In genomic region chr4:77819409-77819835, GRCh38 we compare ENCODE assay signal across 8 cellular contexts. TPM values are rescaled to one million over a fixed set of nuclear protein-coding genes. Genes with fewer than 3 reads are reported as not detected.
DNase-seq lines count a peak whose midpoint lies in the region; ATAC-seq, FAIRE-seq and TF ChIP-seq lines count a peak whose summit lies in the region.

No MANE protein-coding gene starts in this region.

- H3K9me3 Mint-ChIP-seq in activated CD8-positive, alpha-beta T cell treated with anti-CD3 and anti-CD28 coated beads, Interleukin-2, amount 10 ng/mL, durations not matched to agents 7 days and 5 days (ENCODE audit: insufficient read depth), result no peaks in the 10 kb centered on the region
- peaks cover 21% of the 10 kb centered on the region for H3K9me3 Mint-ChIP-seq in glutamatergic neuron (ENCODE audit: unreplicated experiment)

- peak; percentile 19 for ATAC-seq in HG03066 (IDR thresholded peaks at IDR 0.05; ENCODE audit: low read depth, unreplicated experiment)
- ATAC-seq in activated CD8-positive, alpha-beta T cell treated with anti-CD3 and anti-CD28 coated beads, Interleukin-2, amount 10 ng/mL, durations not matched to agents 7 days and 5 days, result peak; percentile 17
- peak; percentile 1 to 14 (median 8) for ATAC-seq in pancreas

- FAIRE-seq in pancreas (lab: Jason Lieb, UNC) (no peak), D721Med (lab: Jason Lieb, UNC) (no peak)

- no peaks in the 10 kb centered on the region for H3K36me3 ChIP-seq in pancreas

- CTCF ChIA-PET in activated CD8-positive, alpha-beta T cell treated with anti-CD3 and anti-CD28 coated beads, Interleukin-2, amount 10 ng/mL, durations not matched to agents 7 days and 5 days (lab: Charles Lee), result interaction anchor here (1.6 to 2.8 kb wide), 4 partner anchors 16 to 42 kb away, joined by 4 to 28 read pairs (median 14); partner anchors contain the start of gene MRPL1

- TF ChIP-seq CTCF in glutamatergic neuron (IDR thresholded peaks at IDR 0.05; ENCODE audit: partially characterized antibody, unreplicated experiment), result no peak
- TF ChIP-seq CTCF in pancreas (IDR thresholded peaks at IDR 0.05), result no peak
- no peak for TF ChIP-seq CTCF in D721Med (IDR thresholded peaks at IDR 0.05; ENCODE audit: insufficient read depth, missing control alignments)

- H3K27ac Mint-ChIP-seq in activated CD8-positive, alpha-beta T cell treated with anti-CD3 and anti-CD28 coated beads, Interleukin-2, amount 10 ng/mL, durations not matched to agents 7 days and 5 days, result peak overlapping the region; percentile 99
- H3K27ac Mint-ChIP-seq in glutamatergic neuron (ENCODE audit: unreplicated experiment), result peak overlapping the region; percentile 87

- H3K36me3 Mint-ChIP-seq in activated CD8-positive, alpha-beta T cell treated with anti-CD3 and anti-CD28 coated beads, Interleukin-2, amount 10 ng/mL, durations not matched to agents 7 days and 5 days (ENCODE audit: low read depth), result peaks cover 28% of the 10 kb centered on the region
- no peaks in the 10 kb centered on the region for H3K36me3 Mint-ChIP-seq in glutamatergic neuron (ENCODE audit: unreplicated experiment)

- H3K4me3 Mint-ChIP-seq in activated CD8-positive, alpha-beta T cell treated with anti-CD3 and anti-CD28 coated beads, Interleukin-2, amount 10 ng/mL, durations not matched to agents 7 days and 5 days, result peak overlapping the region; percentile 96
- peak overlapping the region; percentile 98 for H3K4me3 Mint-ChIP-seq in glutamatergic neuron (ENCODE audit: unreplicated experiment)

- WGBS in pancreas, 2 donors, result 0 to 1% methylated on average over 29 to 66 of the region's 66 CpGs

- no peaks in the 10 kb centered on the region for H3K27me3 ChIP-seq in pancreas

- POLR2A ChIA-PET in activated CD8-positive, alpha-beta T cell treated with anti-CD3 and anti-CD28 coated beads, Interleukin-2, amount 10 ng/mL, durations not matched to agents 7 days and 5 days (lab: Charles Lee), result interaction anchor here (0.6 to 7.3 kb wide), 25 partner anchors 9 to 226 kb away, joined by 3 to 437 read pairs (median 4); partner anchors contain the start of gene MRPL1

- in situ Hi-C loops in ACHN (cut with HindIII; ENCODE audit: low pct_ligation_motif_present, low pct_unique_long_range_greater_than_20kb, low sequenced_read_pairs), result no loop called here

- peaks cover 6 to 37% (median 35%) of the 10 kb centered on the region in 3 donors for H3K4me1 ChIP-seq in pancreas

- intact Hi-C loops in pancreas (cut with DNase I), result no loop called here

- no peaks in the 10 kb centered on the region for H3K27me3 Mint-ChIP-seq in activated CD8-positive, alpha-beta T cell treated with anti-CD3 and anti-CD28 coated beads, Interleukin-2, amount 10 ng/mL, durations not matched to agents 7 days and 5 days (ENCODE audit: low read depth)
- peaks cover 7% of the 10 kb centered on the region for H3K27me3 Mint-ChIP-seq in glutamatergic neuron (ENCODE audit: unreplicated experiment)

- H3K4me1 Mint-ChIP-seq in activated CD8-positive, alpha-beta T cell treated with anti-CD3 and anti-CD28 coated beads, Interleukin-2, amount 10 ng/mL, durations not matched to agents 7 days and 5 days (ENCODE audit: low read depth), result peaks cover 41% of the 10 kb centered on the region
- H3K4me1 Mint-ChIP-seq in glutamatergic neuron (ENCODE audit: low read depth, unreplicated experiment), result peaks cover 8% of the 10 kb centered on the region

- H3K27ac ChIP-seq in pancreas, result peak overlapping the region; percentile 91 to 100 (median 98)

- peak overlapping the region; percentile 84 to 92 (median 86) for H3K4me3 ChIP-seq in pancreas

- peak; percentile 94 for DNase-seq in activated effector memory CD4-positive, alpha-beta T cell treated with anti-CD3 and anti-CD28 coated beads, Interleukin-2, amount 50 U/mL, for 16 hours
- DNase-seq in activated effector memory CD4-positive, alpha-beta T cell treated with Interleukin-2 at 50 U/mL for 16 hours, result no peak
- DNase-seq in activated CD8-positive, alpha-beta T cell treated with anti-CD3 and anti-CD28 coated beads, Interleukin-2, amount 10 ng/mL, durations not matched to agents 7 days and 5 days, result peak; percentile 40
- DNase-seq in glutamatergic neuron, result peak; percentile 63
- DNase-seq in pancreas, result peak in 1 of 6 donors; percentile 57
- DNase-seq in D721Med (ENCODE audit: insufficient read length, low spot score), result no peak
- DNase-seq in ACHN, result no peak

- H3K9me3 ChIP-seq in pancreas, result no peaks in the 10 kb centered on the region

RNA-seq across cellular contexts. Expression of gene CNOT6L, which starts 0.3 kb away (rescaled TPM):
- 100 to 1,000 TPM; 107 to 108 TPM for total RNA-seq in activated CD8-positive, alpha-beta T cell treated with anti-CD3 and anti-CD28 coated beads, Interleukin-2, amount 10 ng/mL, durations not matched to agents 7 days and 5 days
- 11.9 TPM for total RNA-seq in glutamatergic neuron (ENCODE audit: unreplicated experiment)
- 10 to 100 TPM; 22.3 to 38.7 (median 26.9) TPM for total RNA-seq in pancreas
- polyA plus RNA-seq in pancreas, result 1 to 10 TPM; 2.2 to 4.8 TPM

RNA-seq across cellular contexts. Expression of gene MRPL1, which starts 43.2 kb away (rescaled TPM):
- total RNA-seq in activated CD8-positive, alpha-beta T cell treated with anti-CD3 and anti-CD28 coated beads, Interleukin-2, amount 10 ng/mL, durations not matched to agents 7 days and 5 days, result 10 to 100 TPM; 45.6 to 47.2 TPM
- total RNA-seq in glutamatergic neuron (ENCODE audit: unreplicated experiment) (20.1 TPM), pancreas (10 to 100 TPM in 4 of 6 donors, 1 to 10 TPM in 2; 8.0 to 16.0 (median 12.4) TPM)
- 10 to 100 TPM; 21.5 to 27.7 TPM for polyA plus RNA-seq in pancreas

Comparison
In these comparisons a context has a peak if more than half of its experiments do, and no peak if none do; other contexts are left out.
1. DNase-seq: peak in activated effector memory CD4-positive, alpha-beta T cell treated with anti-CD3 and anti-CD28 coated beads, Interleukin-2, amount 50 U/mL, for 16 hours (single experiment), activated CD8-positive, alpha-beta T cell treated with anti-CD3 and anti-CD28 coated beads, Interleukin-2, amount 10 ng/mL, durations not matched to agents 7 days and 5 days (single experiment) and glutamatergic neuron (single experiment); none in activated effector memory CD4-positive, alpha-beta T cell treated with Interleukin-2 at 50 U/mL for 16 hours (single experiment), D721Med (single experiment) and ACHN (single experiment).
2. Peak in every context shown above with its lines, with median percentiles within 50 percentile points of each other: ATAC-seq.